In the genomic region with DNA sequence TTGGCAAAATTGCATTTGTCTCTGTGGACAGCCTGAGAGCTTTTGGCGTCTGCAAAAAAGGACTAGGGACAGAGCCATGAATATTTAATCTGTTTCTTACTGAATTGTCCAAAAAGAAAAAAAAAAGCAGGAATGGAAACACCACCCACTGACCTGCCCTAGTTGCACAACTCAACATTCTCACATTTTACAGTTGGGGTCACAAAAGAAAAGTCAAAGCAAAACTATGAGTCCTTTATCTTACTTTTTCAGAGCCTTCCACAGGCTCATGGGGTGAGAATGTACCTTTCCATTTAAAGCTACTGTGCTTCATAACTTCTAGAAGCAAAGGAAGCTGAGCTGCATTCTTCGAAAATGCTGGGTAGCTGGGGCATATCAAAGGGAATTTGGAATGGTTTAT, we compare ENCODE assay signal across 1 cellular context.
TF ChIP-seq lines count a peak whose summit lies in the region.

No MANE protein-coding gene starts in this region.

TF ChIP-seq in H1, 55 proteins besides CTCF, POLR2A, EP300 and RAD21:
- TF ChIP-seq TBP (IDR thresholded peaks at IDR 0.05; ENCODE audit: low read depth, low read length): no peak
- TF ChIP-seq ZNF274 (IDR thresholded peaks at IDR 0.05; ENCODE audit: borderline replicate concordance, extremely low read depth, low read length): no peak
- no peak for TF ChIP-seq GABPA (IDR thresholded peaks at IDR 0.05; ENCODE audit: borderline replicate concordance, insufficient read depth, low read length)
- TF ChIP-seq, protein P1, sequence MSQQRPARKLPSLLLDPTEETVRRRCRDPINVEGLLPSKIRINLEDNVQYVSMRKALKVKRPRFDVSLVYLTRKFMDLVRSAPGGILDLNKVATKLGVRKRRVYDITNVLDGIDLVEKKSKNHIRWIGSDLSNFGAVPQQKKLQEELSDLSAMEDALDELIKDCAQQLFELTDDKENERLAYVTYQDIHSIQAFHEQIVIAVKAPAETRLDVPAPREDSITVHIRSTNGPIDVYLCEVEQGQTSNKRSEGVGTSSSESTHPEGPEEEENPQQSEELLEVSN (IDR thresholded peaks at IDR 0.05): no peak
- no peak for TF ChIP-seq RXRA (IDR thresholded peaks at IDR 0.05; ENCODE audit: insufficient read depth, low read depth, low read length)
